ENCODE assay signal across 3 cellular contexts in the genomic region with DNA sequence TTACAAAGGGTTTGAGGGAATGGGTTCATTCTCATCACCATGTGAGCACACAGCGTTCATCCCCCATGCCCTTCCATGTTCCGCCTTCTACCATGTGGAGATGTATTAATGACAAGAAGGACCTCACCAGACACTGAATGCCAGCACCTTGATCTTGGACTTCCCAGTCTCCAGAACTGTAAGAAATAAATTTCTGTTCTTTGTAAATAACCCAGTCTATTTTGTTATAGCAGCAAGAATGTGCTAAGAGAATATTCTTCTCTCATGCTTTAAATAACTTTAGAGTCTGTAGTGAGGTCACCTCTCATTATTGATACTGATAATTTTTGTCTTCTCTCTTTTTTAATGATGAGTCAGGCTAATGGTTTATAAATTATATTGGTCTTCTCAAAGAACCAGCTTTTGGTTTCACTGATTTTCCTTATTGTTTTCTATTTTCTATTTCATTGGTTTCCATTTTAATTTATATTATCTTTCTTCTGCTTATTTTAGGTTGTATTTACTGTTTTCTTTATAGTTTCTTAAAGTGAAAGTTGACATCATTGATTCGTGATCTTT.
TF ChIP-seq lines count a peak whose summit lies in the region.

No MANE protein-coding gene starts in this region.

TF ChIP-seq in HepG2, 621 proteins besides CTCF, POLR2A, EP300 and RAD21 (continues in another document):
- TF ChIP-seq RBFOX2 (IDR thresholded peaks at IDR 0.05; ENCODE audit: low read depth, low read length) (no peak), ZNF431 (CRISPR knock-in tag; IDR thresholded peaks at IDR 0.05; ENCODE audit: borderline replicate concordance, low read depth) (no peak), ZNF564 (CRISPR knock-in tag; IDR thresholded peaks at IDR 0.05) (0 out of 2 replicates have a peak, but pooled peaks have one; percentile 36), ZNF3 (CRISPR knock-in tag; IDR thresholded peaks at IDR 0.05) (no peak)
- TF ChIP-seq, protein P1, sequence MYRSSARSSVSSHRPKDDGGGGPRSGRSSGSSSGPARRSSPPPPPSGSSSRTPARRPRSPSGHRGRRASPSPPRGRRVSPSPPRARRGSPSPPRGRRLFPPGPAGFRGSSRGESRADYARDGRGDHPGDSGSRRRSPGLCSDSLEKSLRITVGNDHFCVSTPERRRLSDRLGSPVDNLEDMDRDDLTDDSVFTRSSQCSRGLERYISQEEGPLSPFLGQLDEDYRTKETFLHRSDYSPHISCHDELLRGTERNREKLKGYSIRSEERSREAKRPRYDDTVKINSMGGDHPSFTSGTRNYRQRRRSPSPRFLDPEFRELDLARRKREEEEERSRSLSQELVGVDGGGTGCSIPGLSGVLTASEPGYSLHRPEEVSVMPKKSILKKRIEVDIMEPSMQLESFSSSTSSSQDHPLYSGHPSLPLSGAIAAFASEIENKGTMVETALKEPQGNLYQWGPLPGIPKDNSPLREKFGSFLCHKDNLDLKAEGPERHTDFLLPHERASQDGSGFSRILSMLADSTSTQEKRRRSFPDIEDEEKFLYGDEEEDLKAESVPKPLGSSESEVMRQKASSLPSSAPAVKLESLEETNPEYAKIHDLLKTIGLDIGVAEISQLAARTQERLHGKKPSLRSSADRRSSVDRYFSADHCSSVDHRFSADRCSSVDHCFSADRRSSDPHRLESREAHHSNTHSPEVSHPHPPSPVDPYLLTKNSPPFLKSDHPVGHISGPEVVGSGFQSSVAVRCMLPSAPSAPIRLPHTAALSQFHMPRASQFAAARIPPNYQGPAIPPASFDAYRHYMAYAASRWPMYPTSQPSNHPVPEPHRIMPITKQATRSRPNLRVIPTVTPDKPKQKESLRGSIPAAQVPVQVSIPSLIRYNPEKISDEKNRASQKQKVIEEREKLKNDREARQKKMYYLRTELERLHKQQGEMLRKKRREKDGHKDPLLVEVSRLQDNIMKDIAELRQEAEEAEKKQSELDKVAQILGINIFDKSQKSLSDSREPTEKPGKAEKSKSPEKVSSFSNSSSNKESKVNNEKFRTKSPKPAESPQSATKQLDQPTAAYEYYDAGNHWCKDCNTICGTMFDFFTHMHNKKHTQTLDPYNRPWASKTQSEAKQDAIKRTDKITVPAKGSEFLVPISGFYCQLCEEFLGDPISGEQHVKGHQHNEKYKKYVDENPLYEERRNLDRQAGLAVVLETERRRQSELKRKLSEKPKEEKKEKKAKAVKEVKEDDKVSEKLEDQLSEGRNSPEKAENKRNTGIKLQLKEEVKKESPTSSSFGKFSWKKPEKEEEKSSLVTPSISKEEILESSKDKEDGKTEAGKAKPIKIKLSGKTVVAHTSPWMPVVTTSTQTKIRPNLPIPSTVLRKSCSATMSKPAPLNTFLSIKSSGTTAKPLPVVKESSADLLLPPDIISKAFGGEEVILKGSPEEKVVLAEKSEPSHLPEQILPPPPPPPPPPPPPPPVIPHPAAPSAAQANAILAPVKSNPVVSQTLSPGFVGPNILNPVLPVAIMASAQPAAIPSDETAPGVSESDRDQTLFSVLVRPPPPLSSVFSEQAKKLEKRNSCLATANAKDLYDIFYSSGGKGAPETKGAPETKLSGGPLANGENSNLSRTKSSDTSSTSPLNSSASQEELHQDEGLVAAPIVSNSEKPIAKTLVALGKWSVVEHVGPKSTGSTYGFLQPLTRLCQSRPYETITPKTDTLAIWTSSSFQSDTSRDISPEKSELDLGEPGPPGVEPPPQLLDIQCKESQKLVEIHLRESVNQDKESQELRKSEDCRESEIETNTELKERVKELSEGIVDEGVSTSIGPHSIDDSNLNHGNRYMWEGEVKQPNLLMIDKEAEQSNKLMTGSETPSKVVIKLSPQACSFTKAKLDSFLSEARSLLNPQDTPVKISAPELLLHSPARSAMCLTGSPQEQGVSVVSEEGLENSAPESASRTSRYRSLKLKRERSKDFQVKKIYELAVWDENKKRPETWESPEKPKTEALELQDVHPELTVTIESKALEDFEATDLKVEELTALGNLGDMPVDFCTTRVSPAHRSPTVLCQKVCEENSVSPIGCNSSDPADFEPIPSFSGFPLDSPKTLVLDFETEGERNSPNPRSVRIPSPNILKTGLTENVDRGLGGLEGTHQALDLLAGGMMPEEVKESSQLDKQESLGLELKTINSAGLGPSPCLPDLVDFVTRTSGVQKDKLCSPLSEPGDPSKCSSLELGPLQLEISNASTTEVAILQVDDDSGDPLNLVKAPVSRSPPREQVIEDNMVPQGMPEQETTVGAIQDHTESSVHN (CRISPR knock-in tag; IDR thresholded peaks at IDR 0.05) = no peak

TF ChIP-seq in HEK293, 187 proteins besides CTCF, POLR2A, EP300 and RAD21:
- no peak for TF ChIP-seq ZNF585B (tag by site-specific recombination; IDR thresholded peaks at IDR 0.05)
- TF ChIP-seq PRDM1 (tag by site-specific recombination; IDR thresholded peaks at IDR 0.05) = peak; percentile 71
- TF ChIP-seq ZNF670 (tag by site-specific recombination; IDR thresholded peaks at IDR 0.05; ENCODE audit: low read depth) = no peak

TF ChIP-seq in K562, 482 proteins besides CTCF, POLR2A, EP300 and RAD21:
- TF ChIP-seq MAFG (tag; conservative IDR thresholded peaks at IDR 0.05) = 0 out of 2 replicates have a peak, but pooled peaks have one; percentile 28
- TF ChIP-seq ZNF316 (IDR thresholded peaks at IDR 0.05) = peak; percentile 93
- TF ChIP-seq, protein P2, sequence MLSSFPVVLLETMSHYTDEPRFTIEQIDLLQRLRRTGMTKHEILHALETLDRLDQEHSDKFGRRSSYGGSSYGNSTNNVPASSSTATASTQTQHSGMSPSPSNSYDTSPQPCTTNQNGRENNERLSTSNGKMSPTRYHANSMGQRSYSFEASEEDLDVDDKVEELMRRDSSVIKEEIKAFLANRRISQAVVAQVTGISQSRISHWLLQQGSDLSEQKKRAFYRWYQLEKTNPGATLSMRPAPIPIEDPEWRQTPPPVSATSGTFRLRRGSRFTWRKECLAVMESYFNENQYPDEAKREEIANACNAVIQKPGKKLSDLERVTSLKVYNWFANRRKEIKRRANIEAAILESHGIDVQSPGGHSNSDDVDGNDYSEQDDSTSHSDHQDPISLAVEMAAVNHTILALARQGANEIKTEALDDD (IDR thresholded peaks at IDR 0.05) = no peak
- no peak for TF ChIP-seq ZNF224 (CRISPR knock-in tag; IDR thresholded peaks at IDR 0.05)
- TF ChIP-seq, protein P3, sequence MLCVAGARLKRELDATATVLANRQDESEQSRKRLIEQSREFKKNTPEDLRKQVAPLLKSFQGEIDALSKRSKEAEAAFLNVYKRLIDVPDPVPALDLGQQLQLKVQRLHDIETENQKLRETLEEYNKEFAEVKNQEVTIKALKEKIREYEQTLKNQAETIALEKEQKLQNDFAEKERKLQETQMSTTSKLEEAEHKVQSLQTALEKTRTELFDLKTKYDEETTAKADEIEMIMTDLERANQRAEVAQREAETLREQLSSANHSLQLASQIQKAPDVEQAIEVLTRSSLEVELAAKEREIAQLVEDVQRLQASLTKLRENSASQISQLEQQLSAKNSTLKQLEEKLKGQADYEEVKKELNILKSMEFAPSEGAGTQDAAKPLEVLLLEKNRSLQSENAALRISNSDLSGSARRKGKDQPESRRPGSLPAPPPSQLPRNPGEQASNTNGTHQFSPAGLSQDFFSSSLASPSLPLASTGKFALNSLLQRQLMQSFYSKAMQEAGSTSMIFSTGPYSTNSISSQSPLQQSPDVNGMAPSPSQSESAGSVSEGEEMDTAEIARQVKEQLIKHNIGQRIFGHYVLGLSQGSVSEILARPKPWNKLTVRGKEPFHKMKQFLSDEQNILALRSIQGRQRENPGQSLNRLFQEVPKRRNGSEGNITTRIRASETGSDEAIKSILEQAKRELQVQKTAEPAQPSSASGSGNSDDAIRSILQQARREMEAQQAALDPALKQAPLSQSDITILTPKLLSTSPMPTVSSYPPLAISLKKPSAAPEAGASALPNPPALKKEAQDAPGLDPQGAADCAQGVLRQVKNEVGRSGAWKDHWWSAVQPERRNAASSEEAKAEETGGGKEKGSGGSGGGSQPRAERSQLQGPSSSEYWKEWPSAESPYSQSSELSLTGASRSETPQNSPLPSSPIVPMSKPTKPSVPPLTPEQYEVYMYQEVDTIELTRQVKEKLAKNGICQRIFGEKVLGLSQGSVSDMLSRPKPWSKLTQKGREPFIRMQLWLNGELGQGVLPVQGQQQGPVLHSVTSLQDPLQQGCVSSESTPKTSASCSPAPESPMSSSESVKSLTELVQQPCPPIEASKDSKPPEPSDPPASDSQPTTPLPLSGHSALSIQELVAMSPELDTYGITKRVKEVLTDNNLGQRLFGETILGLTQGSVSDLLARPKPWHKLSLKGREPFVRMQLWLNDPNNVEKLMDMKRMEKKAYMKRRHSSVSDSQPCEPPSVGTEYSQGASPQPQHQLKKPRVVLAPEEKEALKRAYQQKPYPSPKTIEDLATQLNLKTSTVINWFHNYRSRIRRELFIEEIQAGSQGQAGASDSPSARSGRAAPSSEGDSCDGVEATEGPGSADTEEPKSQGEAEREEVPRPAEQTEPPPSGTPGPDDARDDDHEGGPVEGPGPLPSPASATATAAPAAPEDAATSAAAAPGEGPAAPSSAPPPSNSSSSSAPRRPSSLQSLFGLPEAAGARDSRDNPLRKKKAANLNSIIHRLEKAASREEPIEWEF (CRISPR knock-in tag; IDR thresholded peaks at IDR 0.05) = no peak
- peak; percentile 70; the same call in 1 of the 2 replicates for TF ChIP-seq ZNF12 (CRISPR knock-in tag; IDR thresholded peaks at IDR 0.05)
- TF ChIP-seq EP400 (IDR thresholded peaks at IDR 0.05) = peak; percentile 18; the same call in 1 of the 2 replicates
- peak; percentile 77 for TF ChIP-seq C11orf30 (IDR thresholded peaks at IDR 0.05; ENCODE audit: low read depth)
TF ChIP-seq in K562: peak in this region for 5.
